ENCODE assay signal across 28 cellular contexts in genomic region chr7:141748401-141748800, GRCh38. TPM values are rescaled to one million over a fixed set of nuclear protein-coding genes. Genes with fewer than 3 reads are reported as not detected.
A peak's percentile ranks its signal among the peaks of the same experiment; 100 is the strongest.
DNase-seq lines count a peak whose midpoint lies in the region; ATAC-seq, FAIRE-seq and TF ChIP-seq lines count a peak whose summit lies in the region.
"Had no signal": no experiment of that assay in that cellular context is flagged by ENCODE, and none has a peak within 500 bp of the region (broad histone marks: within the 10 kb centered on the region; RNA-seq: fewer than 3 reads in every experiment).

No MANE protein-coding gene starts in this region.

- in situ Hi-C loops in Caki2 (cut with HindIII; ENCODE audit: low pct_unique_long_range_greater_than_20kb, low sequenced_read_pairs), result no loop called here

- no peak for TF ChIP-seq CTCF in fibroblast of pulmonary artery (IDR thresholded peaks at IDR 0.05; ENCODE audit: low read length, missing control alignments)
- TF ChIP-seq CTCF in pancreas (IDR thresholded peaks at IDR 0.05), result no peak

- H3K9me3 ChIP-seq in pancreas, result no peaks in the 10 kb centered on the region

- H3K4me3 ChIP-seq in fibroblast of pulmonary artery (replicated peaks; ENCODE audit: low read depth, low read length), result no peak overlapping the region
- H3K4me3 ChIP-seq in pancreas, result no peak overlapping the region
- H3K4me3 ChIP-seq: PC-9, SK-N-MC had no signal

- no peaks in the 10 kb centered on the region for H3K27me3 ChIP-seq in pancreas

- no peaks in the 10 kb centered on the region for H3K4me1 ChIP-seq in pancreas

- no peak overlapping the region for H3K27ac ChIP-seq in pancreas
- H3K27ac ChIP-seq: PC-9, RWPE1, SK-N-MC had no signal

- FAIRE-seq in pancreas (lab: Jason Lieb, UNC), result no peak

- intact Hi-C loops in pancreas (cut with DNase I), result no loop called here

- WGBS in pancreas, 2 donors, result 92 to 94% methylated on average over 2 of the region's 2 CpGs

- peaks cover 14 to 85% (median 60%) of the 10 kb centered on the region in 3 donors for H3K36me3 ChIP-seq in pancreas

- DNase-seq in Caki2 (ENCODE audit: low read depth), result peak; percentile 7
- peak; percentile 53 for DNase-seq in amniotic epithelial cell (ENCODE audit: low read depth)
- peak; percentile 10 for DNase-seq in fibroblast of pulmonary artery (ENCODE audit: low read depth)
- DNase-seq in non-pigmented ciliary epithelial cell (ENCODE audit: low read depth), result peak; percentile 32
- DNase-seq in pancreas, result no peak
- no peak for DNase-seq in Kasumi-1 (lab: John Stamatoyannopoulos, UW)
- no peak for DNase-seq in activated T-cell treated with anti-CD3 and anti-CD28 coated beads for 4 hours
- DNase-seq: 8988T; AML-193; C1 segment of cervical spinal cord; CD8-positive, alpha-beta T cell; GF-D8; H7; KBM-7; NCI-H1105; NCI-H146; NCI-H2029; NCI-H226; NCI-H510A treated with DMSO at 0.1 percent for 48 hours; NCI-H748 treated with DMSO at 0.1 percent for 48 hours; PC-9; SHP77 treated with DMSO at 0.1 percent for 48 hours had no signal

- no peak for ATAC-seq in pancreas
- no peak for ATAC-seq in GM19397 (IDR thresholded peaks at IDR 0.05; ENCODE audit: unreplicated experiment)
- ATAC-seq: CD8-positive, alpha-beta T cell had no signal

RNA-seq across cellular contexts. Expression of gene SSBP1, which starts 10.2 kb away (rescaled TPM):
- 197 and 231 TPM in 2 replicates for total RNA-seq in Caki2 (2014; rRNA removed; shearing (Covaris generic); ENCODE audit: low replicate concordance)
- total RNA-seq in pancreas, result 10 to 100 TPM; 28.5 to 52.3 (median 39.7) TPM
- 10 to 100 TPM; 67.7 to 88.8 TPM for polyA plus RNA-seq in pancreas

RNA-seq across cellular contexts. Expression of gene TAS2R3, which starts 15.5 kb away (rescaled TPM):
- not detected in 2 replicates for total RNA-seq in Caki2 (2014; rRNA removed; shearing (Covaris generic); ENCODE audit: low replicate concordance)
- 1 to 10 TPM in 4 of 6 donors, under 1 TPM in 2; 0.41 to 1.3 (median 1.2) TPM for total RNA-seq in pancreas
- polyA plus RNA-seq in pancreas, result under 1 TPM; 0.16 to 0.42 TPM
- total RNA-seq: CD8-positive, alpha-beta T cell; HT1080 had no signal

RNA-seq across cellular contexts. Expression of gene TAS2R4, which starts 28.1 kb away (rescaled TPM):
- total RNA-seq in Caki2 (2014; rRNA removed; shearing (Covaris generic); ENCODE audit: low replicate concordance), result not detected in 2 replicates
- total RNA-seq in pancreas, result under 1 TPM; 0.32 to 0.94 (median 0.75) TPM
- under 1 TPM; 0.31 to 0.76 TPM for polyA plus RNA-seq in pancreas

RNA-seq across cellular contexts. Expression of gene WEE2, which starts 40.2 kb away (rescaled TPM):
- not detected in 2 replicates for total RNA-seq in Caki2 (2014; rRNA removed; shearing (Covaris generic); ENCODE audit: low replicate concordance)
- under 1 TPM in 2 of 6 donors, not detected in 4; 0.12 to 0.19 TPM for total RNA-seq in pancreas
- polyA plus RNA-seq in pancreas, result under 1 TPM in 1 of 2 donors, not detected in 1; 0.02 TPM
- total RNA-seq: Daoy, PC-9 had no signal
- polyA plus RNA-seq: AG04450 had no signal

RNA-seq across cellular contexts. Expression of gene TAS2R5, which starts 41.6 kb away (rescaled TPM):
- total RNA-seq in Caki2 (2014; rRNA removed; shearing (Covaris generic); ENCODE audit: low replicate concordance), result 0.17 TPM in 1 of 2 replicates, not detected in the other
- total RNA-seq in pancreas, result under 1 TPM; 0.22 to 0.74 (median 0.48) TPM
- polyA plus RNA-seq in pancreas, result under 1 TPM; 0.65 to 0.87 TPM

Comparison
In these comparisons a context has a peak if more than half of its experiments do, and no peak if none do; other contexts are left out.
1. DNase-seq: peak in Caki2 (single experiment), amniotic epithelial cell (single experiment), fibroblast of pulmonary artery (single experiment) and non-pigmented ciliary epithelial cell (single experiment); none in pancreas (0 of 6), Kasumi-1 (0 of 2) and activated T-cell treated with anti-CD3 and anti-CD28 coated beads for 4 hours (single experiment).